In genomic region chr3:134232146-134232545, GRCh38 we compare ENCODE assay signal across 11 cellular contexts. TPM values are rescaled to one million over a fixed set of nuclear protein-coding genes. Genes with fewer than 3 reads are reported as not detected.
DNase-seq lines count a peak whose midpoint lies in the region; ATAC-seq and TF ChIP-seq lines count a peak whose summit lies in the region.
"Had no signal": no experiment of that assay in that cellular context is flagged by ENCODE, and none has a peak within 500 bp of the region (broad histone marks: within the 10 kb centered on the region; RNA-seq: fewer than 3 reads in every experiment).

No MANE protein-coding gene starts in this region.

- no peak for TF ChIP-seq POLR2A in thyroid gland (IDR thresholded peaks at IDR 0.05)

- peaks cover 10% of the 10 kb centered on the region for H3K4me1 ChIP-seq in DND-41 (ENCODE audit: insufficient read depth, low read length)
- no peaks in the 10 kb centered on the region for H3K4me1 ChIP-seq in Karpas-422 (ENCODE audit: low read length)
- H3K4me1 ChIP-seq in thyroid gland, result peaks cover 21 to 34% of the 10 kb centered on the region in 2 donors

- no peak overlapping the region for H2AFZ ChIP-seq in DND-41 (ENCODE audit: low read depth, low read length)
- no peak overlapping the region for H2AFZ ChIP-seq in Karpas-422 (ENCODE audit: low read length)

- no peaks in the 10 kb centered on the region for H3K9me2 ChIP-seq in Karpas-422 (replicated peaks; ENCODE audit: insufficient read depth, low read length)

- no peaks in the 10 kb centered on the region for H3K9me3 Mint-ChIP-seq in activated CD8-positive, alpha-beta T cell treated with anti-CD3 and anti-CD28 coated beads, Interleukin-2, amount 10 ng/mL, durations not matched to agents 7 days and 5 days (ENCODE audit: insufficient read depth)
- H3K9me3 Mint-ChIP-seq in mesothelial cell of epicardium, result peaks cover 8% of the 10 kb centered on the region

- H3K9ac ChIP-seq in DND-41 (ENCODE audit: low read depth, low read length) (no peak overlapping the region), Karpas-422 (ENCODE audit: low read length) (no peak overlapping the region)

- H3K27me3 Mint-ChIP-seq in activated CD8-positive, alpha-beta T cell treated with anti-CD3 and anti-CD28 coated beads, Interleukin-2, amount 10 ng/mL, durations not matched to agents 7 days and 5 days (ENCODE audit: low read depth), result peaks cover 3% of the 10 kb centered on the region
- H3K27me3 Mint-ChIP-seq in mesothelial cell of epicardium (ENCODE audit: low read depth), result no peaks in the 10 kb centered on the region

- H3K27ac ChIP-seq in DND-41 (ENCODE audit: low read length), result no peak overlapping the region
- H3K27ac ChIP-seq in Karpas-422 (ENCODE audit: low read length), result no peak overlapping the region
- no peak overlapping the region for H3K27ac ChIP-seq in thyroid gland
- H3K27ac ChIP-seq: SJCRH30 had no signal

- intact Hi-C loops in thyroid gland (cut with DNase I), result no loop called here

- no peak overlapping the region for H3K4me3 Mint-ChIP-seq in activated CD8-positive, alpha-beta T cell treated with anti-CD3 and anti-CD28 coated beads, Interleukin-2, amount 10 ng/mL, durations not matched to agents 7 days and 5 days
- no peak overlapping the region for H3K4me3 Mint-ChIP-seq in mesothelial cell of epicardium

- H3K4me3 ChIP-seq in DND-41 (ENCODE audit: low read depth in 1 of 2, low read length in 2 of 2) (no peak overlapping the region), Karpas-422 (ENCODE audit: low read length) (no peak overlapping the region), thyroid gland (replicated peaks in 1 of 3) (no peak overlapping the region)
- H3K4me3 ChIP-seq: SJCRH30 had no signal

- no peak overlapping the region for H3K4me2 ChIP-seq in DND-41 (ENCODE audit: insufficient read depth, low read length)
- no peak overlapping the region for H3K4me2 ChIP-seq in Karpas-422 (ENCODE audit: low read depth, low read length, poor library complexity, severe bottlenecking)

- H3K27me3 ChIP-seq in DND-41 (ENCODE audit: insufficient read depth, low read length, poor library complexity) (no peaks in the 10 kb centered on the region), Karpas-422 (ENCODE audit: low read length) (no peaks in the 10 kb centered on the region), thyroid gland (no peaks in the 10 kb centered on the region)
- H3K27me3 ChIP-seq: SJCRH30 had no signal

- H3K36me3 Mint-ChIP-seq in activated CD8-positive, alpha-beta T cell treated with anti-CD3 and anti-CD28 coated beads, Interleukin-2, amount 10 ng/mL, durations not matched to agents 7 days and 5 days (ENCODE audit: low read depth), result peaks cover 2% of the 10 kb centered on the region
- peaks cover 7% of the 10 kb centered on the region for H3K36me3 Mint-ChIP-seq in mesothelial cell of epicardium

- H3K79me2 ChIP-seq in DND-41 (ENCODE audit: insufficient read depth, low read length) (peaks cover 91% of the 10 kb centered on the region), Karpas-422 (ENCODE audit: low read length) (no peaks in the 10 kb centered on the region)

- no peaks in the 10 kb centered on the region for H3K36me3 ChIP-seq in DND-41 (ENCODE audit: insufficient read depth, low read length)
- H3K36me3 ChIP-seq in Karpas-422 (ENCODE audit: insufficient read depth, low read length), result no peaks in the 10 kb centered on the region
- H3K36me3 ChIP-seq in thyroid gland, result no peaks in the 10 kb centered on the region
- H3K36me3 ChIP-seq: SJCRH30 had no signal

- no peak overlapping the region for H3K27ac Mint-ChIP-seq in activated CD8-positive, alpha-beta T cell treated with anti-CD3 and anti-CD28 coated beads, Interleukin-2, amount 10 ng/mL, durations not matched to agents 7 days and 5 days
- H3K27ac Mint-ChIP-seq in mesothelial cell of epicardium, result peak overlapping the region; percentile 11

- peaks cover 22% of the 10 kb centered on the region for H3K4me1 Mint-ChIP-seq in activated CD8-positive, alpha-beta T cell treated with anti-CD3 and anti-CD28 coated beads, Interleukin-2, amount 10 ng/mL, durations not matched to agents 7 days and 5 days (ENCODE audit: low read depth)
- peaks cover 36% of the 10 kb centered on the region for H3K4me1 Mint-ChIP-seq in mesothelial cell of epicardium

- CTCF ChIA-PET in activated CD8-positive, alpha-beta T cell treated with anti-CD3 and anti-CD28 coated beads, Interleukin-2, amount 10 ng/mL, durations not matched to agents 7 days and 5 days (lab: Charles Lee), result interaction anchor here (1.2 to 1.9 kb wide), 4 partner anchors 9 to 242 kb away, joined by 3 to 16 read pairs (median 5); partner anchors contain the start of gene RYK

- TF ChIP-seq CTCF in DND-41 (IDR thresholded peaks at IDR 0.05; ENCODE audit: borderline replicate concordance, extremely low read depth, low read length, poor library complexity, severe bottlenecking), result no peak
- TF ChIP-seq CTCF in mesothelial cell of epicardium (IDR thresholded peaks at IDR 0.05; ENCODE audit: unreplicated experiment), result no peak
- no peak for TF ChIP-seq CTCF in thyroid gland (IDR thresholded peaks at IDR 0.05)

- no peak for DNase-seq in DND-41
- DNase-seq in activated CD8-positive, alpha-beta T cell treated with anti-CD3 and anti-CD28 coated beads, Interleukin-2, amount 10 ng/mL, durations not matched to agents 7 days and 5 days, result no peak
- DNase-seq in mesothelial cell of epicardium (ENCODE audit: low spot score in 2 of 2, unreplicated experiment in 2 of 2), result no peak
- no peak for DNase-seq in Karpas-422
- DNase-seq in anterior cingulate cortex (lab: John Stamatoyannopoulos, UW), result no peak
- DNase-seq in thyroid gland, result no peak
- DNase-seq: DMS 273 treated with DMSO at 0.1 percent for 48 hours, midbrain had no signal

- ATAC-seq in DND-41 (ENCODE audit: insufficient read depth, low read depth) (peak; percentile 67; the same call in 2 of the 3 replicates), HG02885 (IDR thresholded peaks at IDR 0.05; ENCODE audit: poor library complexity, unreplicated experiment) (peak; percentile 46), GM21447 (IDR thresholded peaks at IDR 0.05; ENCODE audit: unreplicated experiment) (no peak)
- peak; percentile 53 for ATAC-seq in activated CD8-positive, alpha-beta T cell treated with anti-CD3 and anti-CD28 coated beads, Interleukin-2, amount 10 ng/mL, durations not matched to agents 7 days and 5 days

- H4K20me1 ChIP-seq in DND-41 (ENCODE audit: insufficient read depth, low read length) (peaks cover 70% of the 10 kb centered on the region), Karpas-422 (ENCODE audit: insufficient read depth, low read depth, low read length) (peaks cover 34% of the 10 kb centered on the region)

- no peaks in the 10 kb centered on the region for H3K9me3 ChIP-seq in DND-41 (ENCODE audit: insufficient read depth, low read length, severe bottlenecking)
- no peaks in the 10 kb centered on the region for H3K9me3 ChIP-seq in Karpas-422 (ENCODE audit: low read length)
- H3K9me3 ChIP-seq in thyroid gland, result no peaks in the 10 kb centered on the region
- H3K9me3 ChIP-seq: SJCRH30 had no signal

- POLR2A ChIA-PET in activated CD8-positive, alpha-beta T cell treated with anti-CD3 and anti-CD28 coated beads, Interleukin-2, amount 10 ng/mL, durations not matched to agents 7 days and 5 days (lab: Charles Lee), result no interaction called here

RNA-seq across cellular contexts. Expression of gene RYK, which starts 18.5 kb away (rescaled TPM):
- total RNA-seq in activated CD8-positive, alpha-beta T cell treated with anti-CD3 and anti-CD28 coated beads, Interleukin-2, amount 10 ng/mL, durations not matched to agents 7 days and 5 days, result 1 to 10 TPM; 6.9 to 9.4 TPM
- 93.1 to 103 TPM (median 100 TPM) in 3 replicates for total RNA-seq in mesothelial cell of epicardium
- 10.5 and 14.8 TPM in 2 replicates for total RNA-seq in Karpas-422 (2014; rRNA removed; shearing (Covaris generic); ENCODE audit: low replicate concordance)
- total RNA-seq in thyroid gland, result 100 to 1,000 TPM in 2 of 4 donors, 10 to 100 TPM in 2; 95.2 to 168 (median 108) TPM
